23 cellular contexts compared by ENCODE assay signal in the genomic region with DNA sequence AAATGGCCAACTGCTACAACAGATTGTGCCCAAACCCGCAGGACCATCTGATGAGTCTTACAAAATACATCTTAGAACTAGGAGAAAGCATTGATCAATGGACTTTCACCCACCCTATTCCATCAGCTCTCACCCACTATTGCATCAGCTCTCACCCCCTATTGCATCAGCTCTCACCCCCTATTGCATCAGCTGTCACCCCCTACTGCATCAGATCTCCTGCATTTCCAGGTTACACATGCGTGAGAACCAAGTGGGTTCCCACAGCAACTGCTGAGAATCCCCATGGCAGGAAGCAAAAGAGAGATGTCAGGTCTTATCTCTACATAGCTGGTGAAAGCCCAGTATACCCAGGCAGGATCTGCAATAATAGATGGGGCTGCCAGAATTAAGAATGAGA.
"Had no signal": no experiment of that assay in that cellular context is flagged by ENCODE, and none has a peak within 500 bp of the region (broad histone marks: within the 10 kb centered on the region; RNA-seq: fewer than 3 reads in every experiment).

No MANE protein-coding gene starts in this region.

- H3K4me3 ChIP-seq: gastroesophageal sphincter, left ventricle myocardium inferior, spleen, upper lobe of left lung had no signal

- H3K4me3 Mint-ChIP-seq: activated B cell treated with CpG ODN at 0.5 μM for 24 hours; activated naive CD4-positive, alpha-beta T cell treated with anti-CD3 and anti-CD28 coated beads, Interleukin-2, amount 10 ng/mL, durations not matched to agents 7 days and 5 days; brain; natural killer cell treated with Interleukin-12 subunit alpha and Interleukin-12 subunit beta and Interleukin-15 and Interleukin-18, amount 100 ng/mL, for 72 hours; T-cell had no signal

- H3K27me3 Mint-ChIP-seq: natural killer cell treated with Interleukin-12 subunit alpha and Interleukin-12 subunit beta and Interleukin-15 and Interleukin-18, amount 100 ng/mL, for 72 hours; progenitor cell of endocrine pancreas; T-cell had no signal

- DNase-seq: activated B cell treated with CpG ODN at 0.5 μM for 24 hours; activated CD4-positive, alpha-beta T cell treated with anti-CD3 and anti-CD28 coated beads for 4 hours; activated CD4-positive, alpha-beta T cell treated with anti-CD3 and anti-CD28 coated beads, Interleukin-2, amount 50 U/mL, for 48 hours; activated effector memory CD4-positive, alpha-beta T cell treated with anti-CD3 and anti-CD28 coated beads, Interleukin-2, amount 50 U/mL, for 16 hours; activated naive CD4-positive, alpha-beta T cell treated with anti-CD3 and anti-CD28 coated beads, Interleukin-2, amount 10 ng/mL, durations not matched to agents 7 days and 5 days; anterior cingulate cortex; central memory CD4-positive, alpha-beta T cell; effector memory CD4-positive, alpha-beta T cell; head of caudate nucleus; hypothalamus; left ventricle myocardium inferior; mammary epithelial cell; midbrain; spleen; stimulated activated CD4-positive, alpha-beta T cell treated with anti-CD3 and anti-CD28 coated beads, Interleukin-4, amount 100 ng/mL, for 1 hour; stimulated activated naive CD4-positive, alpha-beta T cell; T-cell; upper lobe of left lung had no signal

- H3K27ac Mint-ChIP-seq: activated B cell treated with CpG ODN at 0.5 μM for 24 hours; activated naive CD4-positive, alpha-beta T cell treated with anti-CD3 and anti-CD28 coated beads, Interleukin-2, amount 10 ng/mL, durations not matched to agents 7 days and 5 days; brain; natural killer cell treated with Interleukin-12 subunit alpha and Interleukin-12 subunit beta and Interleukin-15 and Interleukin-18, amount 100 ng/mL, for 72 hours; progenitor cell of endocrine pancreas; T-cell had no signal

- H3K36me3 Mint-ChIP-seq: activated naive CD4-positive, alpha-beta T cell treated with anti-CD3 and anti-CD28 coated beads, Interleukin-2, amount 10 ng/mL, durations not matched to agents 7 days and 5 days; brain; natural killer cell treated with Interleukin-12 subunit alpha and Interleukin-12 subunit beta and Interleukin-15 and Interleukin-18, amount 100 ng/mL, for 72 hours; T-cell had no signal

- H3K9me3 Mint-ChIP-seq: activated B cell treated with CpG ODN at 0.5 μM for 24 hours; activated naive CD4-positive, alpha-beta T cell treated with anti-CD3 and anti-CD28 coated beads, Interleukin-2, amount 10 ng/mL, durations not matched to agents 7 days and 5 days; brain; natural killer cell treated with Interleukin-12 subunit alpha and Interleukin-12 subunit beta and Interleukin-15 and Interleukin-18, amount 100 ng/mL, for 72 hours; T-cell had no signal

- ATAC-seq: esophagus mucosa, gastroesophageal sphincter, T-cell had no signal

- H3K4me1 Mint-ChIP-seq: activated B cell treated with CpG ODN at 0.5 μM for 24 hours; activated naive CD4-positive, alpha-beta T cell treated with anti-CD3 and anti-CD28 coated beads, Interleukin-2, amount 10 ng/mL, durations not matched to agents 7 days and 5 days; brain; T-cell had no signal
